Comparison of ENCODE assay signal across 8 cellular contexts in genomic region chr11:60193687-60194433, GRCh38. TPM values are rescaled to one million over a fixed set of nuclear protein-coding genes. Genes with fewer than 3 reads are reported as not detected.
DNase-seq lines count a peak whose midpoint lies in the region; ATAC-seq and TF ChIP-seq lines count a peak whose summit lies in the region.

No MANE protein-coding gene starts in this region.

- intact Hi-C loops in colonic mucosa (cut with DNase I) = no loop called here

- H3K27me3 ChIP-seq in colonic mucosa = no peaks in the 10 kb centered on the region

- peak; percentile 1 for DNase-seq in NCI-H345 (lab: John Stamatoyannopoulos, UW)
- DNase-seq in NCI-H345 treated with DMSO at 0.1 percent for 48 hours (lab: John Stamatoyannopoulos, UW; ENCODE audit: unreplicated experiment) = no peak
- peak; percentile 43 for DNase-seq in NCI-H1105 treated with DMSO at 0.1 percent for 48 hours (lab: John Stamatoyannopoulos, UW)
- DNase-seq in activated CD4-positive, CD25-positive, alpha-beta regulatory T cell treated with anti-CD3 and anti-CD28 coated beads, Interleukin-2, amount 50 U/mL, for 16 hours (ENCODE audit: low read depth, low spot score) = peak; percentile 41
- DNase-seq in colonic mucosa = peak; percentile 77
- peak; percentile 68 for DNase-seq in medulla oblongata (ENCODE audit: extremely low spot score)
- DNase-seq in stimulated activated CD8-positive, alpha-beta memory T cell treated with anti-CD3 and anti-CD28 coated beads, Interleukin-7, amount 100 ng/mL, for 24 hours (ENCODE audit: low read depth) = peak; percentile 41

- no peak overlapping the region for H3K4me3 ChIP-seq in colonic mucosa

- H3K9ac ChIP-seq in colonic mucosa (ENCODE audit: low read depth in 2 of 2, low read length in 2 of 2) = no peak overlapping the region

- no peaks in the 10 kb centered on the region for H3K4me1 ChIP-seq in colonic mucosa

- no peaks in the 10 kb centered on the region for H3K9me3 ChIP-seq in colonic mucosa

- H3K36me3 ChIP-seq in colonic mucosa = no peaks in the 10 kb centered on the region

- peak; percentile 97 for ATAC-seq in HG02610 (IDR thresholded peaks at IDR 0.05; ENCODE audit: unreplicated experiment)

- TF ChIP-seq CTCF in colonic mucosa (IDR thresholded peaks at IDR 0.05) = peak; percentile 60

- H3K27ac ChIP-seq in colonic mucosa = no peak overlapping the region

RNA-seq across cellular contexts. Expression of gene MS4A6A, which starts 11.0 kb away (rescaled TPM):
- total RNA-seq in colonic mucosa = 10 to 100 TPM; 10.5 to 43.1 TPM

RNA-seq across cellular contexts. Expression of gene MS4A4E, which starts 49.1 kb away (rescaled TPM):
- total RNA-seq in colonic mucosa = 1 to 10 TPM in 1 of 2 donors, under 1 TPM in 1; 0.69 to 1.0 TPM
